16 cellular contexts compared by ENCODE assay signal in genomic region chr2:23843051-23843976, GRCh38.
DNase-seq lines count a peak whose midpoint lies in the region; ATAC-seq, FAIRE-seq and TF ChIP-seq lines count a peak whose summit lies in the region.
"Had no signal": no experiment of that assay in that cellular context is flagged by ENCODE, and none has a peak within 500 bp of the region (broad histone marks: within the 10 kb centered on the region; RNA-seq: fewer than 3 reads in every experiment).

No MANE protein-coding gene starts in this region.

- POLR2A ChIA-PET in K562 (lab: Yijun Ruan, JAX) (interaction anchor here (0.6 to 0.9 kb wide), 2 partner anchors 11 to 140 kb away, joined by 3 read pairs; no protein-coding TSS in a partner anchor), HEK293T (lab: Yijun Ruan, JAX) (no interaction called here)

- WGBS in K562 (ENCODE audit: insufficient coverage, low coverage, missing lambda C conversion rate): 86% methylated on average over 7 of the region's 7 CpGs

- TF ChIP-seq CTCF in K562 (IDR thresholded peaks at IDR 0.05 in 2 of 3, conservative IDR thresholded peaks at IDR 0.05 in 1 of 3; ENCODE audit: insufficient read depth in 2 of 3, low read depth in 1 of 3, low read length in 3 of 3): no peak
- no peak for TF ChIP-seq CTCF in vagina (IDR thresholded peaks at IDR 0.05)

- H4K20me1 ChIP-seq in K562 (replicated peaks; ENCODE audit: control insufficient read depth, insufficient read depth, low read length): no peaks in the 10 kb centered on the region

- peaks cover 2% of the 10 kb centered on the region for H3K4me1 Mint-ChIP-seq in activated naive CD8-positive, alpha-beta T cell treated with anti-CD3 and anti-CD28 coated beads, Interleukin-2, amount 50 U/mL, for 24 hours
- H3K4me1 Mint-ChIP-seq in activated naive CD8-positive, alpha-beta T cell treated with anti-CD3 and anti-CD28 coated beads for 36 hours: peaks cover 3% of the 10 kb centered on the region

- H3K27me3 ChIP-seq in K562 (ENCODE audit: control insufficient read depth in 2 of 2, insufficient read depth in 2 of 2, low read length in 2 of 2) (no peaks in the 10 kb centered on the region), vagina (no peaks in the 10 kb centered on the region)
- H3K27me3 ChIP-seq: heart left ventricle, testis had no signal

- H3K9me3 ChIP-seq in K562 (replicated peaks; ENCODE audit: control insufficient read depth, insufficient read depth, low read depth, low read length) (peaks cover 2% of the 10 kb centered on the region; the same call in 1 of the 2 replicates), vagina (no peaks in the 10 kb centered on the region)
- H3K9me3 ChIP-seq: testis had no signal

- peaks cover 26% of the 10 kb centered on the region for H3K36me3 Mint-ChIP-seq in activated naive CD8-positive, alpha-beta T cell treated with anti-CD3 and anti-CD28 coated beads, Interleukin-2, amount 50 U/mL, for 24 hours (ENCODE audit: low read depth)
- H3K36me3 Mint-ChIP-seq in activated naive CD8-positive, alpha-beta T cell treated with anti-CD3 and anti-CD28 coated beads for 36 hours: peaks cover 30% of the 10 kb centered on the region

- H3K4me1 ChIP-seq in K562 (replicated peaks in 1 of 2; ENCODE audit: control insufficient read depth in 2 of 2, insufficient read depth in 2 of 2, low read length in 2 of 2) (no peaks in the 10 kb centered on the region), vagina (no peaks in the 10 kb centered on the region)
- H3K4me1 ChIP-seq: testis had no signal

- no peak overlapping the region for H3K4me3 Mint-ChIP-seq in activated naive CD8-positive, alpha-beta T cell treated with anti-CD3 and anti-CD28 coated beads, Interleukin-2, amount 50 U/mL, for 24 hours
- H3K4me3 Mint-ChIP-seq in activated naive CD8-positive, alpha-beta T cell treated with anti-CD3 and anti-CD28 coated beads for 36 hours: no peak overlapping the region

- H2AFZ ChIP-seq in K562 (ENCODE audit: low read depth, low read length): no peak overlapping the region

- no peaks in the 10 kb centered on the region; the same call in 2 of the 3 replicates for H3K79me2 ChIP-seq in K562 (ENCODE audit: control insufficient read depth, insufficient read depth, low read length)

- H3K9ac ChIP-seq in K562 (ENCODE audit: insufficient read depth in 1 of 2, low read depth in 2 of 2, low read length in 2 of 2): no peak overlapping the region

- peak; percentile 40 for ATAC-seq in activated naive CD8-positive, alpha-beta T cell treated with anti-CD3 and anti-CD28 coated beads, Interleukin-2, amount 50 U/mL, for 24 hours
- ATAC-seq in K562 (no peak), left colon (peak; percentile 92)
- ATAC-seq: PC-3 had no signal

- H3K27ac ChIP-seq in K562 (ENCODE audit: extremely low read depth, low read depth, low read length) (no peak overlapping the region), vagina (peak overlapping the region; percentile 2)
- H3K27ac ChIP-seq: testis had no signal

- intact Hi-C loops in K562 (cut with micrococcal nuclease): no loop called here
- intact Hi-C loops in left colon (cut with DNase I, micrococcal nuclease): no loop called here
- intact Hi-C loops in vagina (cut with DNase I): loop anchor here (10.0 kb wide), 1 partner anchor 751 kb away; no protein-coding TSS in a partner anchor

- H3K27me3 Mint-ChIP-seq in activated naive CD8-positive, alpha-beta T cell treated with anti-CD3 and anti-CD28 coated beads, Interleukin-2, amount 50 U/mL, for 24 hours: no peaks in the 10 kb centered on the region
- no peaks in the 10 kb centered on the region for H3K27me3 Mint-ChIP-seq in activated naive CD8-positive, alpha-beta T cell treated with anti-CD3 and anti-CD28 coated beads for 36 hours

- H3K36me3 ChIP-seq in K562 (ENCODE audit: control insufficient read depth, insufficient read depth, low read length) (peaks cover 7% of the 10 kb centered on the region; the same call in 1 of the 3 replicates), vagina (no peaks in the 10 kb centered on the region)

- CTCF ChIA-PET in K562 (lab: Yijun Ruan, JAX; ENCODE audit: low intra/inter-chr PET ratio) (no interaction called here), HEK293T (lab: Yijun Ruan, JAX) (no interaction called here)

- in situ Hi-C loops in K562 (cut with MboI): no loop called here

- FAIRE-seq in K562 (lab: Jason Lieb, UNC): no peak
- FAIRE-seq: D721Med had no signal

- no peak for TF ChIP-seq EP300 in K562 (IDR thresholded peaks at IDR 0.05; ENCODE audit: low read length)

- TF ChIP-seq RAD21 in K562 (CRISPR knock-in tag; conservative IDR thresholded peaks at IDR 0.05 in 1 of 2, IDR thresholded peaks at IDR 0.05 in 1 of 2): no peak

- TF ChIP-seq POLR2A in K562 (conservative IDR thresholded peaks at IDR 0.05) (no peak), vagina (IDR thresholded peaks at IDR 0.05) (no peak)

- no peaks in the 10 kb centered on the region for H3K9me1 ChIP-seq in K562 (ENCODE audit: control insufficient read depth, insufficient read depth, low read length)

- no peak overlapping the region for H3K27ac Mint-ChIP-seq in activated naive CD8-positive, alpha-beta T cell treated with anti-CD3 and anti-CD28 coated beads, Interleukin-2, amount 50 U/mL, for 24 hours
- H3K27ac Mint-ChIP-seq in activated naive CD8-positive, alpha-beta T cell treated with anti-CD3 and anti-CD28 coated beads for 36 hours: no peak overlapping the region

- BruUV-seq in K562 (replicated peaks; lab: Mats Ljungman, UMichigan): no TSS peak

- H3K4me2 ChIP-seq in K562 (ENCODE audit: insufficient read depth, low read length): no peak overlapping the region

- DNase-seq in activated naive CD8-positive, alpha-beta T cell treated with anti-CD3 and anti-CD28 coated beads, Interleukin-2, amount 50 U/mL, for 24 hours: no peak
- DNase-seq in activated naive CD8-positive, alpha-beta T cell treated with anti-CD3 and anti-CD28 coated beads for 36 hours: no peak
- DNase-seq in K562 (ENCODE audit: extremely low read depth in 1 of 4, low spot score in 3 of 4): no peak
- peak in 1 of 2 donors; percentile 17 for DNase-seq in left colon
- DNase-seq in vagina (ENCODE audit: extremely low spot score in 2 of 2): no peak
- DNase-seq in HEK293T (ENCODE audit: extremely low spot score): no peak
- no peak for DNase-seq in stimulated activated CD8-positive, alpha-beta memory T cell treated with anti-CD3 and anti-CD28 coated beads, Interleukin-4, amount 100 ng/mL, for 48 hours
- DNase-seq in activated naive CD4-positive, alpha-beta T cell (lab: John Stamatoyannopoulos, UW): no peak
- DNase-seq: activated CD4-positive, alpha-beta T cell treated with anti-CD3 and anti-CD28 coated beads for 1 hour; effector CD8-positive, alpha-beta T cell; heart left ventricle; NCI-H1048; PC-3; testis had no signal

- H3K4me3 ChIP-seq in K562: no peak overlapping the region
- H3K4me3 ChIP-seq in vagina: peak overlapping the region in 1 of 2 donors; percentile 2
- H3K4me3 ChIP-seq: lung, testis had no signal

- peaks cover 10% of the 10 kb centered on the region for H3K9me3 Mint-ChIP-seq in activated naive CD8-positive, alpha-beta T cell treated with anti-CD3 and anti-CD28 coated beads, Interleukin-2, amount 50 U/mL, for 24 hours
- peaks cover 12% of the 10 kb centered on the region for H3K9me3 Mint-ChIP-seq in activated naive CD8-positive, alpha-beta T cell treated with anti-CD3 and anti-CD28 coated beads for 36 hours

TF ChIP-seq in K562, 482 proteins besides CTCF, POLR2A, EP300 and RAD21 (continues in another document):
- no peak for TF ChIP-seq ZBED1 (IDR thresholded peaks at IDR 0.05)
- no peak for TF ChIP-seq ARID3A (IDR thresholded peaks at IDR 0.05; ENCODE audit: borderline replicate concordance, low read depth, low read length)
- TF ChIP-seq ATF7 (IDR thresholded peaks at IDR 0.05): no peak
- TF ChIP-seq ZNF830 (CRISPR knock-in tag; IDR thresholded peaks at IDR 0.05): no peak

TF ChIP-seq in HEK293T, 16 proteins besides CTCF, POLR2A, EP300 and RAD21:
- TF ChIP-seq ARNT (IDR thresholded peaks at IDR 0.05): no peak
- TF ChIP-seq CTBP1 (IDR thresholded peaks at IDR 0.05; ENCODE audit: borderline replicate concordance): no peak
- no peak for TF ChIP-seq SUZ12 (IDR thresholded peaks at IDR 0.05)
- no peak for TF ChIP-seq L3MBTL2 (conservative IDR thresholded peaks at IDR 0.05)
- TF ChIP-seq ZNF384 (IDR thresholded peaks at IDR 0.05): no peak
- TF ChIP-seq, protein P1, sequence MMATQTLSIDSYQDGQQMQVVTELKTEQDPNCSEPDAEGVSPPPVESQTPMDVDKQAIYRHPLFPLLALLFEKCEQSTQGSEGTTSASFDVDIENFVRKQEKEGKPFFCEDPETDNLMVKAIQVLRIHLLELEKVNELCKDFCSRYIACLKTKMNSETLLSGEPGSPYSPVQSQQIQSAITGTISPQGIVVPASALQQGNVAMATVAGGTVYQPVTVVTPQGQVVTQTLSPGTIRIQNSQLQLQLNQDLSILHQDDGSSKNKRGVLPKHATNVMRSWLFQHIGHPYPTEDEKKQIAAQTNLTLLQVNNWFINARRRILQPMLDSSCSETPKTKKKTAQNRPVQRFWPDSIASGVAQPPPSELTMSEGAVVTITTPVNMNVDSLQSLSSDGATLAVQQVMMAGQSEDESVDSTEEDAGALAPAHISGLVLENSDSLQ (IDR thresholded peaks at IDR 0.05): no peak
- TF ChIP-seq FOXA1 (IDR thresholded peaks at IDR 0.05): no peak
- no peak for TF ChIP-seq TARDBP (IDR thresholded peaks at IDR 0.05)
- no peak for TF ChIP-seq LEF1 (IDR thresholded peaks at IDR 0.05; ENCODE audit: borderline replicate concordance)
- no peak for TF ChIP-seq SP1 (IDR thresholded peaks at IDR 0.05)
- no peak for TF ChIP-seq FOXK2 (IDR thresholded peaks at IDR 0.05)
